Comparison of ENCODE assay signal across 8 cellular contexts in the genomic region with DNA sequence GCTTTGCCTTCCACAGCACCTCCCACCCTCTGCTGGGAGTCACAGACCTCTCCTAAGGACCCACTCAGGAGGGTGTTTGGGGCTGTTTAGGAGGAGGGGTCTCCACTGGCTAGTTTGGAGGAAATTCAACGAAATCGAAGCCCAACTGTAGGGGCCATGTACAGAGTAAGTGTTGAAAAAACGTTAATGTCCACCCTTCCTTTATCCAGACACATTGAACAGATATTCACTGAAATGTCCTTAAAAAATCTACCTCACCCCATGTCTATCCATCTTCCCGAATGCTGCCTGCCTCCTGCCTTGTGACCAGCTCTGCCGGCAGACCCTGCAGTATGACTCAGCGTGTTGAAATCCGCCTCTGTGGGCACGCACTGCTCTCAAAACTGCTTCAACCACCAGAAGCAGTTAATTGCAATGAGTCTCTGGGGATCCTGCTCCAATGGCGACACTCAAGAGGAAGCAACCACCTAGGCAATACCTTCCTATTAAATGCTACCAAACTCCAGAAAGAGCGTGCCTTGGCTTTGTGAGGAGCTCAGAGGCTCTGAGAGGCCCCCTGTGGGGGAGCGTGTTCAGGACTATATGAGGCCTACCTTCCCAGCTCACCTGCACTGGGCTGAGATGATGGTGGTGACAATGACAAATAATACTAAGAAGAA.
DNase-seq lines count a peak whose midpoint lies in the region; ATAC-seq and TF ChIP-seq lines count a peak whose summit lies in the region.

No MANE protein-coding gene starts in this region.

- peak in 3 of 4 donors; percentile 70 to 82 (median 73) for ATAC-seq in heart left ventricle
- no peak for ATAC-seq in HG02623 (IDR thresholded peaks at IDR 0.05; ENCODE audit: unreplicated experiment)
- ATAC-seq in HG02588 (IDR thresholded peaks at IDR 0.05; ENCODE audit: unreplicated experiment) = no peak

- intact Hi-C loops in heart left ventricle (cut with DNase I) (loop anchor here in 6 of 10 donors (5.0 to 10.0 kb wide), 4 partner anchors 51 to 64 kb away; partner anchors contain the start of gene RTN4 (in 3 of the 6)), posterior vena cava (cut with DNase I) (loop anchor here in 1 of 2 donors (10.0 kb wide), 1 partner anchor 53 kb away; no protein-coding TSS in a partner anchor)

- H3K4me1 ChIP-seq in heart left ventricle = peaks cover 0 to 44% (median 29%) of the 10 kb centered on the region in 12 donors

- H3K4me3 ChIP-seq in WERI-Rb-1 (ENCODE audit: low read depth, low read length) (no peak overlapping the region), heart left ventricle (peak overlapping the region in 2 of 12 donors; percentile 2 to 19)

- no peak for TF ChIP-seq POLR2A in heart left ventricle (IDR thresholded peaks at IDR 0.05)

- H3K27ac ChIP-seq in WERI-Rb-1 = peak overlapping the region; percentile 80
- H3K27ac ChIP-seq in heart left ventricle = peak overlapping the region; percentile 47 to 95 (median 80)

- no peak for TF ChIP-seq CTCF in WERI-Rb-1 (IDR thresholded peaks at IDR 0.05; ENCODE audit: low read depth, low read length)
- no peak for TF ChIP-seq CTCF in heart left ventricle (IDR thresholded peaks at IDR 0.05)

- H3K27me3 ChIP-seq in WERI-Rb-1 (ENCODE audit: insufficient read depth, low read depth, severe bottlenecking) (no peaks in the 10 kb centered on the region), heart left ventricle (no peaks in the 10 kb centered on the region)

- H3K9me3 ChIP-seq in WERI-Rb-1 (ENCODE audit: severe bottlenecking) (no peaks in the 10 kb centered on the region), heart left ventricle (no peaks in the 10 kb centered on the region)

- WGBS in heart left ventricle, 4 donors = 62 to 68% (median 67%) methylated on average over 11 of the region's 11 CpGs

- DNase-seq in DMS153 treated with DMSO at 0.1 percent for 48 hours (lab: John Stamatoyannopoulos, UW; ENCODE audit: unreplicated experiment) (peak; percentile 93), NCI-H128 (lab: John Stamatoyannopoulos, UW; ENCODE audit: unreplicated experiment) (peak; percentile 41), WERI-Rb-1 (no peak), heart left ventricle (peak; percentile 39 to 71 (median 62)), posterior vena cava (ENCODE audit: low spot score) (peak; percentile 94)
- DNase-seq in effector CD8-positive, alpha-beta T cell (lab: John Stamatoyannopoulos, UW) = no peak

- H3K36me3 ChIP-seq in WERI-Rb-1 (no peaks in the 10 kb centered on the region), heart left ventricle (no peaks in the 10 kb centered on the region)

Comparison
In these comparisons a context has a peak if more than half of its experiments do, and no peak if none do; other contexts are left out.
1. DNase-seq: peak in DMS153 treated with DMSO at 0.1 percent for 48 hours (single experiment), NCI-H128 (single experiment), heart left ventricle (5 of 5) and posterior vena cava (single experiment); none in WERI-Rb-1 (single experiment) and effector CD8-positive, alpha-beta T cell (single experiment).
2. ATAC-seq: peak in heart left ventricle (3 of 4); none in HG02623 (single experiment) and HG02588 (single experiment).